In the genomic region with DNA sequence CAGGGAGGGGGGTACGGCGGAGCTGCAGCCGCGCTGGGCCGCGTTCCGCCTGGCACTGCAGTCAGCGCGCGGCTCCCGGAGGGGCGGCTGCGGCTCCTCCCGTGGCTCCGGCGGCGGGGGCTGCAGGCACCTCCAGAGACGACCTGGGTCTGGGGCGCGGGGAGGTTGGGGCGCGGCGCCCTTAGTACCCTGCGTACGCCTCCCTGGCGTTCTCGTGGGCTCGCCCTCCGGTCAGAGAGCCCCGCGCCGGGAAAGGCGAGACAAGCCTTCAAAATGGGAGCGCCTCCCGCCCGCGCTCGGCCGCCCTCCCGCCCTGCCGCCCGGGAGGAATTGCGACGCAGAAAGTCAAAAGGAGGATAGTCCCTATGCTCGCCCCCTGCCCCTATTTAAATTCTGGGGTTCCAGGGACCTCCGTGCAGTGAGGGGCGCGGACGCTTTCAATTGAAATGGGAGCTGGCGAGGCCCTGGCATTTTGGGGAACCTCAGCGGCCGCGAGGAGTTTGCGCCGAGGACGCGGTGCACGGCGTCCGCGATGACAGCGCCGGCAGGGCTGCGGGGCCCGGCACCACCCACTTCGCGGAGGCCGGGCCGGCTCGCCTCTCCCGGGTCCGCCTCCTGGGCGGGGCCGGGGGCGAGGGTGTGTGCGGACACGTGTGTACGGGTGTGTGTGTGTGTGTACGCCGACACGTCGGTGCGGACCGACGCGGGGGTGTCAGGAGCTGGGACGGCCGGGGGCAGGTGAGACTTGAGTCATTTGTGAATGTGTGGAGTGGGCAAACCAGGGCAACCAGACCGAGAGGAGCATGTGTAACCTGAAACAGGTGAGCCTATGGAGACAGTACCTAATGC, we compare ENCODE assay signal across 1 cellular context.
TF ChIP-seq lines count a peak whose summit lies in the region.

No MANE protein-coding gene starts in this region.

TF ChIP-seq in SK-N-SH, 30 proteins besides CTCF, POLR2A, EP300 and RAD21 (continued from another document):
- TF ChIP-seq, protein P1, sequence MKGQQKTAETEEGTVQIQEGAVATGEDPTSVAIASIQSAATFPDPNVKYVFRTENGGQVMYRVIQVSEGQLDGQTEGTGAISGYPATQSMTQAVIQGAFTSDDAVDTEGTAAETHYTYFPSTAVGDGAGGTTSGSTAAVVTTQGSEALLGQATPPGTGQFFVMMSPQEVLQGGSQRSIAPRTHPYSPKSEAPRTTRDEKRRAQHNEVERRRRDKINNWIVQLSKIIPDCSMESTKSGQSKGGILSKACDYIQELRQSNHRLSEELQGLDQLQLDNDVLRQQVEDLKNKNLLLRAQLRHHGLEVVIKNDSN (IDR thresholded peaks at IDR 0.05; ENCODE audit: borderline replicate concordance, low read depth): peak; percentile 45; the same call in 1 of the 2 replicates
- TF ChIP-seq MXI1 (IDR thresholded peaks at IDR 0.05; ENCODE audit: low read depth, low read length): peak; percentile 88
- TF ChIP-seq, protein P2, sequence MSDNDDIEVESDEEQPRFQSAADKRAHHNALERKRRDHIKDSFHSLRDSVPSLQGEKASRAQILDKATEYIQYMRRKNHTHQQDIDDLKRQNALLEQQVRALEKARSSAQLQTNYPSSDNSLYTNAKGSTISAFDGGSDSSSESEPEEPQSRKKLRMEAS (IDR thresholded peaks at IDR 0.05; ENCODE audit: low read depth): peak; percentile 85
- TF ChIP-seq SIN3A (IDR thresholded peaks at IDR 0.05; ENCODE audit: borderline replicate concordance, low read depth, low read length): peak; percentile 81; the same call in 1 of the 2 replicates
- no peak for TF ChIP-seq POLR2AphosphoS5 (IDR thresholded peaks at IDR 0.05; ENCODE audit: low read depth, low read length)
- no peak for TF ChIP-seq CHD2 (IDR thresholded peaks at IDR 0.05; ENCODE audit: low read length, partially characterized antibody)
- TF ChIP-seq FOXM1 (IDR thresholded peaks at IDR 0.05; ENCODE audit: low read depth): no peak
